Comparison of ENCODE assay signal across 16 cellular contexts in the genomic region with DNA sequence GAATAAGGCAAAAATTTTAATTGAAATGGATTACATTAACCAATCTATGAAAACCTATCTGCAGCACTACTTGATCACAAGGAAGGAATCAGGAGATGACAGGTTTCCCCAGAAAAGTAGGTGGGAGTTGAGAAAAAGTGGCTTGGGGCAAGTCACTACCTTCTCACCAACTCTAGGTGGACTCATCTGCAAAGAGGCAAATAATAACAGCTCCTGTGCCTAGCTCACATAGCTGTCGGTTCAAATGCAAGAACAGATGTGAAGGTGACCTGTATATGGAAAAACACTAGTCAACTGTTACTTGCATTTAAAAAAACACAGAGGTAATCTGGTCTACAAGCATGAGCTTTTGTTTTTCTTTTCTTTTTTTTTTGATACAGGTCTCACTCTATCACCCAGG.
A peak's percentile ranks its signal among the peaks of the same experiment; 100 is the strongest.
DNase-seq lines count a peak whose midpoint lies in the region; TF ChIP-seq lines count a peak whose summit lies in the region.
"Had no signal": no experiment of that assay in that cellular context is flagged by ENCODE, and none has a peak within 500 bp of the region (broad histone marks: within the 10 kb centered on the region; RNA-seq: fewer than 3 reads in every experiment).

No MANE protein-coding gene starts in this region.

- H3K9me2 ChIP-seq in OCI-LY1 (ENCODE audit: low read depth, low read length), result no peaks in the 10 kb centered on the region

- H3K27ac ChIP-seq in OCI-LY1 (ENCODE audit: low read depth, low read length, poor library complexity, severe bottlenecking), result no peak overlapping the region
- no peak overlapping the region for H3K27ac ChIP-seq in smooth muscle cell (ENCODE audit: low read depth)
- no peak overlapping the region for H3K27ac ChIP-seq in Peyer's patch
- H3K27ac ChIP-seq: lower lobe of right lung, parathyroid adenoma, skin epidermis had no signal

- no peak for TF ChIP-seq POLR2A in Peyer's patch (IDR thresholded peaks at IDR 0.05)

- H3K4me2 ChIP-seq in OCI-LY1 (ENCODE audit: low read length) (no peak overlapping the region), smooth muscle cell (no peak overlapping the region)

- H3K9me3 ChIP-seq in OCI-LY1 (ENCODE audit: low read length) (no peaks in the 10 kb centered on the region), smooth muscle cell (replicated peaks; ENCODE audit: low read depth) (no peaks in the 10 kb centered on the region), Peyer's patch (no peaks in the 10 kb centered on the region)
- H3K9me3 ChIP-seq: lower lobe of right lung had no signal

- H3K36me3 ChIP-seq in OCI-LY1 (ENCODE audit: insufficient read depth, low read length) (no peaks in the 10 kb centered on the region), smooth muscle cell (ENCODE audit: low read depth) (no peaks in the 10 kb centered on the region), Peyer's patch (no peaks in the 10 kb centered on the region)
- H3K36me3 ChIP-seq: lower lobe of right lung had no signal

- no peak overlapping the region for H3K9ac ChIP-seq in OCI-LY1 (ENCODE audit: low read length)
- no peak overlapping the region for H3K9ac ChIP-seq in smooth muscle cell (ENCODE audit: low read depth)
- H3K9ac ChIP-seq: parathyroid adenoma had no signal

- H2AFZ ChIP-seq in OCI-LY1 (ENCODE audit: low read length), result no peak overlapping the region
- H2AFZ ChIP-seq in smooth muscle cell (ENCODE audit: low read depth), result no peak overlapping the region
- H2AFZ ChIP-seq: parathyroid adenoma had no signal

- peak; percentile 2 for DNase-seq in AG10803 (ENCODE audit: low read depth)
- no peak for DNase-seq in epithelial cell of proximal tubule (ENCODE audit: low read depth)
- no peak for DNase-seq in smooth muscle cell (lab: John Stamatoyannopoulos, UW; ENCODE audit: unreplicated experiment)
- DNase-seq in Peyer's patch, result no peak
- DNase-seq in activated CD4-positive, CD25-positive, alpha-beta regulatory T cell (lab: John Stamatoyannopoulos, UW), result no peak
- DNase-seq: activated CD4-positive, alpha-beta T cell treated with anti-CD3 and anti-CD28 coated beads for 48 hours; activated CD8-positive, alpha-beta memory T cell treated with anti-CD3 and anti-CD28 coated beads, Interleukin-2, amount 50 U/mL, for 4 hours; activated effector memory CD4-positive, alpha-beta T cell treated with anti-CD3 and anti-CD28 coated beads, Interleukin-2, amount 50 U/mL, for 16 hours; AML-193; Calu3; lower lobe of right lung; NCI-H1694 treated with DMSO at 0.1 percent for 48 hours had no signal

- H4K20me1 ChIP-seq in OCI-LY1 (ENCODE audit: insufficient read depth, low read length) (no peaks in the 10 kb centered on the region), smooth muscle cell (ENCODE audit: low read depth) (no peaks in the 10 kb centered on the region)

- WGBS in smooth muscle cell (ENCODE audit: low lambda C conversion rate), result 89% methylated on average over 1 of the region's 1 CpG

- no peaks in the 10 kb centered on the region for H3K27me3 ChIP-seq in OCI-LY1 (ENCODE audit: insufficient read depth, low read length)
- no peaks in the 10 kb centered on the region for H3K27me3 ChIP-seq in smooth muscle cell (ENCODE audit: low read depth)
- H3K27me3 ChIP-seq in Peyer's patch, result no peaks in the 10 kb centered on the region

- no peak; the same call in 1 of the 2 replicates for TF ChIP-seq CTCF in AG10803 (conservative IDR thresholded peaks at IDR 0.05; ENCODE audit: low read length)
- peak; percentile 18; the same call in 1 of the 3 replicates for TF ChIP-seq CTCF in GM12872 (IDR thresholded peaks at IDR 0.05; ENCODE audit: insufficient read depth, low read depth, low read length)
- peak; percentile 15; the same call in 1 of the 2 replicates for TF ChIP-seq CTCF in OCI-LY1 (IDR thresholded peaks at IDR 0.05; ENCODE audit: low read length)
- TF ChIP-seq CTCF in epithelial cell of proximal tubule (conservative IDR thresholded peaks at IDR 0.05; ENCODE audit: low read depth, low read length), result peak; percentile 23
- TF ChIP-seq CTCF in smooth muscle cell (IDR thresholded peaks at IDR 0.05; ENCODE audit: borderline replicate concordance, insufficient read depth, poor library complexity, severe bottlenecking), result no peak
- no peak for TF ChIP-seq CTCF in Peyer's patch (IDR thresholded peaks at IDR 0.05)

- H3K79me2 ChIP-seq in OCI-LY1 (ENCODE audit: insufficient read depth, low read length), result no peaks in the 10 kb centered on the region
- H3K79me2 ChIP-seq in smooth muscle cell (ENCODE audit: low read depth), result no peaks in the 10 kb centered on the region
- H3K79me2 ChIP-seq: parathyroid adenoma had no signal

- H3K4me3 ChIP-seq in AG10803 (ENCODE audit: low read length), result no peak overlapping the region
- no peak overlapping the region for H3K4me3 ChIP-seq in OCI-LY1 (ENCODE audit: low read depth, low read length, poor library complexity, severe bottlenecking)
- H3K4me3 ChIP-seq in epithelial cell of proximal tubule (ENCODE audit: low read depth, low read length), result no peak overlapping the region
- no peak overlapping the region for H3K4me3 ChIP-seq in smooth muscle cell
- no peak overlapping the region for H3K4me3 ChIP-seq in Peyer's patch
- H3K4me3 ChIP-seq: lower lobe of right lung, skin epidermis had no signal

- H3F3A ChIP-seq in OCI-LY1 (ENCODE audit: insufficient read depth, low read length) (no peaks in the 10 kb centered on the region), smooth muscle cell (ENCODE audit: low read depth) (no peaks in the 10 kb centered on the region)

- H3K4me1 ChIP-seq in OCI-LY1 (ENCODE audit: insufficient read depth, low read length, severe bottlenecking) (no peaks in the 10 kb centered on the region), smooth muscle cell (ENCODE audit: low read depth) (no peaks in the 10 kb centered on the region), Peyer's patch (no peaks in the 10 kb centered on the region)
- H3K4me1 ChIP-seq: lower lobe of right lung, parathyroid adenoma had no signal

Comparison
In these comparisons a context has a peak if more than half of its experiments do, and no peak if none do; other contexts are left out.
1. CTCF ChIP-seq: peak in GM12872 (single experiment), OCI-LY1 (single experiment) and epithelial cell of proximal tubule (single experiment); none in AG10803 (single experiment), smooth muscle cell (single experiment) and Peyer's patch (0 of 6).